8 cellular contexts compared by ENCODE assay signal in the genomic region with DNA sequence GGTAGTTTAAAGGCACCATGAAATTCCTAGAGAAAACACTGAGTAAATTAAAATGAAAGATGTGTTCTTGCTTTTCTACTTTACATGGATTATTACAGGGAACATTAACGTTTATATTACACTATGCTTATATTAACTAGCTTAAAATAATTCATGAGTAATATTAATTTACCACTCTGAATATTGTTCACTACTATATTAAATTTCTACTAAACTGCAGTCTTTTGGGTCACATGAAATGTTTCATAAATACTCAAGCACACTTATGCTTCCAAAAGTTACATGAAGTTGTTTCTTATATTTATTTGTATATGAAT. TPM values are rescaled to one million over a fixed set of nuclear protein-coding genes. Genes with fewer than 3 reads are reported as not detected.
DNase-seq lines count a peak whose midpoint lies in the region; ATAC-seq and TF ChIP-seq lines count a peak whose summit lies in the region.

No MANE protein-coding gene starts in this region.

- ATAC-seq in central memory CD8-positive, alpha-beta T cell (replicated peaks; ENCODE audit: extremely low read depth, poor library complexity, severe bottlenecking): no peak
- ATAC-seq in GM18511 (IDR thresholded peaks at IDR 0.05; ENCODE audit: unreplicated experiment): no peak

- peaks cover 45% of the 10 kb centered on the region for H3K4me1 Mint-ChIP-seq in central memory CD8-positive, alpha-beta T cell

- peak overlapping the region; percentile 6 for H3K4me3 Mint-ChIP-seq in central memory CD8-positive, alpha-beta T cell

- H3K79me2 ChIP-seq in ACC112 (ENCODE audit: control insufficient read depth, insufficient read depth, low read length, unreplicated experiment) (peaks cover 17% of the 10 kb centered on the region), Karpas-422 (ENCODE audit: low read length) (peaks cover 33% of the 10 kb centered on the region), neural cell (replicated peaks; ENCODE audit: insufficient read depth, low read length) (peaks cover 8% of the 10 kb centered on the region)

- H4K20me1 ChIP-seq in Karpas-422 (ENCODE audit: insufficient read depth, low read depth, low read length) (peaks cover 8% of the 10 kb centered on the region; the same call in 1 of the 2 replicates), neural cell (ENCODE audit: insufficient read depth) (peaks cover 4% of the 10 kb centered on the region)

- no peak for TF ChIP-seq RAD21 in neural cell (conservative IDR thresholded peaks at IDR 0.05)

- no peak overlapping the region for H2AFZ ChIP-seq in ACC112 (ENCODE audit: low read length, unreplicated experiment)
- H2AFZ ChIP-seq in Karpas-422 (ENCODE audit: low read length): peak overlapping the region; percentile 65; the same call in 1 of the 2 replicates
- peak overlapping the region; percentile 41 for H2AFZ ChIP-seq in neural cell (ENCODE audit: low read depth, low read length)

- DNase-seq in Karpas-422: no peak
- no peak for DNase-seq in central memory CD8-positive, alpha-beta T cell (ENCODE audit: low spot score in 2 of 2)
- no peak for DNase-seq in NCI-H2029 (lab: John Stamatoyannopoulos, UW)
- DNase-seq in activated gamma-delta T cell (lab: John Stamatoyannopoulos, UW): no peak
- no peak for DNase-seq in ureter (ENCODE audit: low spot score)

- H3K9me2 ChIP-seq in Karpas-422 (replicated peaks; ENCODE audit: insufficient read depth, low read length) (no peaks in the 10 kb centered on the region), neural cell (ENCODE audit: insufficient read depth, low read length) (no peaks in the 10 kb centered on the region)

- no peaks in the 10 kb centered on the region for H3K9me3 Mint-ChIP-seq in central memory CD8-positive, alpha-beta T cell

- H3K27ac Mint-ChIP-seq in central memory CD8-positive, alpha-beta T cell (ENCODE audit: low read depth): peak overlapping the region; percentile 81

- H3K36me3 Mint-ChIP-seq in central memory CD8-positive, alpha-beta T cell (ENCODE audit: insufficient read depth): peaks cover 35% of the 10 kb centered on the region

- H3K4me3 ChIP-seq in ACC112 (ENCODE audit: low read depth, low read length) (peak overlapping the region; percentile 36), Karpas-422 (ENCODE audit: low read length) (peak overlapping the region; percentile 56), neural cell (ENCODE audit: low read length) (peak overlapping the region; percentile 56)

- H3K27ac ChIP-seq in ACC112 (ENCODE audit: low read depth, low read length): peak overlapping the region; percentile 83
- H3K27ac ChIP-seq in Karpas-422 (ENCODE audit: low read length): peak overlapping the region; percentile 92
- H3K27ac ChIP-seq in neural cell (ENCODE audit: low read length): peak overlapping the region; percentile 85

- H3K4me2 ChIP-seq in Karpas-422 (ENCODE audit: low read depth, low read length, poor library complexity, severe bottlenecking) (peak overlapping the region; percentile 78), neural cell (ENCODE audit: low read length) (peak overlapping the region; percentile 41)

- H3K4me1 ChIP-seq in ACC112 (ENCODE audit: control insufficient read depth, insufficient read depth, low read length, unreplicated experiment): peaks cover 22% of the 10 kb centered on the region
- peaks cover 49% of the 10 kb centered on the region for H3K4me1 ChIP-seq in Karpas-422 (ENCODE audit: low read length)

- no peaks in the 10 kb centered on the region for H3K27me3 Mint-ChIP-seq in central memory CD8-positive, alpha-beta T cell

- H3K9me3 ChIP-seq in Karpas-422 (ENCODE audit: low read length) (no peaks in the 10 kb centered on the region), neural cell (ENCODE audit: low read length) (no peaks in the 10 kb centered on the region)

- TF ChIP-seq EP300 in neural cell (conservative IDR thresholded peaks at IDR 0.05; ENCODE audit: poor library complexity, severe bottlenecking): no peak

- H3K27me3 ChIP-seq in ACC112 (ENCODE audit: insufficient read depth, low read length) (no peaks in the 10 kb centered on the region), Karpas-422 (ENCODE audit: low read length) (no peaks in the 10 kb centered on the region), neural cell (ENCODE audit: insufficient read depth, low read depth, low read length) (no peaks in the 10 kb centered on the region)

- no peaks in the 10 kb centered on the region for H3F3A ChIP-seq in neural cell (ENCODE audit: insufficient read depth, low read length, poor library complexity, severe bottlenecking)

- no peak for TF ChIP-seq CTCF in neural cell (IDR thresholded peaks at IDR 0.05; ENCODE audit: poor library complexity, severe bottlenecking)

- H3K9ac ChIP-seq in Karpas-422 (ENCODE audit: low read length) (peak overlapping the region; percentile 64), neural cell (ENCODE audit: low read length) (peak overlapping the region; percentile 58)

- H3K36me3 ChIP-seq in ACC112 (ENCODE audit: insufficient read depth, low read length) (no peaks in the 10 kb centered on the region), Karpas-422 (ENCODE audit: insufficient read depth, low read length) (no peaks in the 10 kb centered on the region), neural cell (ENCODE audit: insufficient read depth, low read length) (no peaks in the 10 kb centered on the region)

TF ChIP-seq in neural cell, 6 proteins besides CTCF, POLR2A, EP300 and RAD21:
- TF ChIP-seq SMC3 (conservative IDR thresholded peaks at IDR 0.05; ENCODE audit: poor library complexity): no peak
- TF ChIP-seq, protein P1, sequence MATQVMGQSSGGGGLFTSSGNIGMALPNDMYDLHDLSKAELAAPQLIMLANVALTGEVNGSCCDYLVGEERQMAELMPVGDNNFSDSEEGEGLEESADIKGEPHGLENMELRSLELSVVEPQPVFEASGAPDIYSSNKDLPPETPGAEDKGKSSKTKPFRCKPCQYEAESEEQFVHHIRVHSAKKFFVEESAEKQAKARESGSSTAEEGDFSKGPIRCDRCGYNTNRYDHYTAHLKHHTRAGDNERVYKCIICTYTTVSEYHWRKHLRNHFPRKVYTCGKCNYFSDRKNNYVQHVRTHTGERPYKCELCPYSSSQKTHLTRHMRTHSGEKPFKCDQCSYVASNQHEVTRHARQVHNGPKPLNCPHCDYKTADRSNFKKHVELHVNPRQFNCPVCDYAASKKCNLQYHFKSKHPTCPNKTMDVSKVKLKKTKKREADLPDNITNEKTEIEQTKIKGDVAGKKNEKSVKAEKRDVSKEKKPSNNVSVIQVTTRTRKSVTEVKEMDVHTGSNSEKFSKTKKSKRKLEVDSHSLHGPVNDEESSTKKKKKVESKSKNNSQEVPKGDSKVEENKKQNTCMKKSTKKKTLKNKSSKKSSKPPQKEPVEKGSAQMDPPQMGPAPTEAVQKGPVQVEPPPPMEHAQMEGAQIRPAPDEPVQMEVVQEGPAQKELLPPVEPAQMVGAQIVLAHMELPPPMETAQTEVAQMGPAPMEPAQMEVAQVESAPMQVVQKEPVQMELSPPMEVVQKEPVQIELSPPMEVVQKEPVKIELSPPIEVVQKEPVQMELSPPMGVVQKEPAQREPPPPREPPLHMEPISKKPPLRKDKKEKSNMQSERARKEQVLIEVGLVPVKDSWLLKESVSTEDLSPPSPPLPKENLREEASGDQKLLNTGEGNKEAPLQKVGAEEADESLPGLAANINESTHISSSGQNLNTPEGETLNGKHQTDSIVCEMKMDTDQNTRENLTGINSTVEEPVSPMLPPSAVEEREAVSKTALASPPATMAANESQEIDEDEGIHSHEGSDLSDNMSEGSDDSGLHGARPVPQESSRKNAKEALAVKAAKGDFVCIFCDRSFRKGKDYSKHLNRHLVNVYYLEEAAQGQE (IDR thresholded peaks at IDR 0.05; ENCODE audit: borderline replicate concordance): no peak
- TF ChIP-seq EZH2 (IDR thresholded peaks at IDR 0.05; ENCODE audit: borderline replicate concordance, insufficient read depth, low read length, poor library complexity, severe bottlenecking): no peak
- no peak for TF ChIP-seq MXI1 (conservative IDR thresholded peaks at IDR 0.05; ENCODE audit: poor library complexity, severe bottlenecking)
- TF ChIP-seq POLR2AphosphoS5 (IDR thresholded peaks at IDR 0.05): no peak
- no peak for TF ChIP-seq TAF1 (IDR thresholded peaks at IDR 0.05; ENCODE audit: low read depth)

RNA-seq across cellular contexts. Expression of a gene that starts 3.4 kb away (rescaled TPM):
- total RNA-seq in Karpas-422 (2014; rRNA removed; shearing (Covaris generic); ENCODE audit: low replicate concordance): 30.2 and 56.0 TPM in 2 replicates
- polyA plus RNA-seq in neural cell: 73.1 and 79.7 TPM in 2 replicates
- polyA minus RNA-seq in neural cell: 59.9 and 73.6 TPM in 2 replicates
- 38.3 TPM for total RNA-seq in ureter

RNA-seq across cellular contexts. Expression of a gene that starts 5.2 kb away (rescaled TPM):
- 17.1 and 34.3 TPM in 2 replicates for total RNA-seq in Karpas-422 (2014; rRNA removed; shearing (Covaris generic); ENCODE audit: low replicate concordance)
- polyA plus RNA-seq in neural cell: 20.6 and 23.8 TPM in 2 replicates
- polyA minus RNA-seq in neural cell: 25.9 and 38.7 TPM in 2 replicates
- total RNA-seq in ureter: 52.1 TPM
